In the genomic region with DNA sequence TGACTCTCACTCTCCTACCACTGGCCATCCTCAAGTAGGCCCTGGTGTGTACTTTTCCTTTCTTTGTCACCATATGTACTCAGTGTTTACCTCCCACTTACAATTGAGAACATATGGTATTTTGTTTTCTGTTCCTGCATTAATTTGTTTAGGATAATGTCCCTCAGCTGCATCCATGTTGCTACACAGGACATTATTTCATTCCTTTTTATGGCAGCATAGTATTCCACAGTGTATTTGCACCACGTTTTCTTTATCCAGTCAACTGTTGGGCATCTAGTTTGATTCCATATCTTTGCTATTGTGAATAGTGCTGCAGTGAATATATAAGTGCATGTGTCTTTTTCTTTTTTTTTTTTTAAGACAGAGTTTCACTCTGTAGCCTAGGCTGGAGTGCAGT, we compare ENCODE assay signal across 29 cellular contexts.
"Had no signal": no experiment of that assay in that cellular context is flagged by ENCODE, and none has a peak within 500 bp of the region (broad histone marks: within the 10 kb centered on the region; RNA-seq: fewer than 3 reads in every experiment).

No MANE protein-coding gene starts in this region.

- H3K4me2 ChIP-seq: hepatocyte had no signal

- H3K27me3 Mint-ChIP-seq: dendritic cell treated with granulocyte-macrophage colony-stimulating factor and Interleukin-4, amounts not matched to agents 40 ng/mL and 50 ng/mL, for 4 days; effector memory CD8-positive, alpha-beta T cell had no signal

- H3K4me3 ChIP-seq: colonic mucosa, coronary artery, dorsolateral prefrontal cortex, esophagus muscularis mucosa, esophagus squamous epithelium, gastrocnemius medialis, gastroesophageal sphincter, heart left ventricle, heart right ventricle, hepatocyte had no signal

- ATAC-seq: effector memory CD8-positive, alpha-beta T cell; esophagus mucosa; foreskin keratinocyte; gastrocnemius medialis; gastroesophageal sphincter; heart left ventricle; heart right ventricle had no signal

- FAIRE-seq: endometrium, endothelial cell of umbilical vein, frontal cortex had no signal

- H3K4me1 ChIP-seq: colonic mucosa, esophagus squamous epithelium, foreskin keratinocyte, gastrocnemius medialis, gastroesophageal sphincter, heart left ventricle had no signal

- H3K4me3 Mint-ChIP-seq: dendritic cell treated with granulocyte-macrophage colony-stimulating factor and Interleukin-4, amounts not matched to agents 40 ng/mL and 50 ng/mL, for 4 days; effector memory CD8-positive, alpha-beta T cell; endodermal cell had no signal

- DNase-seq: colonic mucosa; cortex of kidney; dermis blood vessel endothelial cell; dorsolateral prefrontal cortex; effector CD4-positive, alpha-beta T cell; effector CD8-positive, alpha-beta T cell; effector memory CD4-positive, alpha-beta T cell; effector memory CD8-positive, alpha-beta T cell; endodermal cell; erythroblast; esophagus squamous epithelium; foreskin fibroblast; foreskin keratinocyte; foreskin melanocyte; gastrocnemius medialis; glutamatergic neuron; head of caudate nucleus; heart left ventricle; heart right ventricle had no signal

- H3K9me3 ChIP-seq: colonic mucosa, esophagus squamous epithelium, gastrocnemius medialis had no signal

- H2AFZ ChIP-seq: hepatocyte had no signal

- H3K79me2 ChIP-seq: hepatocyte had no signal

- H3K27ac Mint-ChIP-seq: dendritic cell treated with granulocyte-macrophage colony-stimulating factor and Interleukin-4, amounts not matched to agents 40 ng/mL and 50 ng/mL, for 4 days; effector memory CD8-positive, alpha-beta T cell; endodermal cell had no signal

- H3K36me3 ChIP-seq: colonic mucosa, gastrocnemius medialis had no signal

- H3K9me3 Mint-ChIP-seq: effector memory CD8-positive, alpha-beta T cell had no signal

- H3K27ac ChIP-seq: colonic mucosa, coronary artery, dorsolateral prefrontal cortex, epithelial cell of prostate, esophagus muscularis mucosa, esophagus squamous epithelium, foreskin keratinocyte, gastrocnemius medialis, gastroesophageal sphincter, heart left ventricle, heart right ventricle, hepatocyte had no signal

- H3K27me3 ChIP-seq: colonic mucosa, dorsolateral prefrontal cortex, esophagus muscularis mucosa, esophagus squamous epithelium, foreskin keratinocyte, gastrocnemius medialis, gastroesophageal sphincter, heart left ventricle, heart right ventricle, hepatocyte had no signal
